20 cellular contexts compared by ENCODE assay signal in the genomic region with DNA sequence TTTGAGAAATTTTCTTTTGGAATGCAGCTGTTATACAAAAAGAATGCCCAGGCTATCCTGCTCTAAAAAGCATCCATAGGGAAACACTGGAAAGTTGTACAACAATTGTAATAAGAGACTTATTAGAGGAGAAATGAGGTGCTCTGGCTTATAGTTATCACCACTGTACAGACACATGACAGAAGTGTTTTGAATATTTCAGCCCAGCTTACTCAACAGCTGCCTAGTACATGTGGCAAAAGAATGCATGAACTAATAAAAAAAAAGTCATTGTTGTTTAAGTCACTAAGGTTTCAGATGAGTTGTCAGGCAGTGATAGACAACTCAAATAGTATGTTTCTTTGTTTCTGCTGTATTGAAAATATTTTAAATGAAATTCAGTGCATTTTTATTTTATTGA.
DNase-seq lines count a peak whose midpoint lies in the region; ATAC-seq, FAIRE-seq and TF ChIP-seq lines count a peak whose summit lies in the region.
"Had no signal": no experiment of that assay in that cellular context is flagged by ENCODE, and none has a peak within 500 bp of the region (broad histone marks: within the 10 kb centered on the region; RNA-seq: fewer than 3 reads in every experiment).

No MANE protein-coding gene starts in this region.

- intact Hi-C loops in CD4-positive, alpha-beta memory T cell (cut with micrococcal nuclease): no loop called here

- H3K4me3 Mint-ChIP-seq in CD4-positive, alpha-beta memory T cell: no peak overlapping the region
- H3K4me3 Mint-ChIP-seq: CD8-positive, alpha-beta T cell had no signal

- CTCF ChIA-PET in CD4-positive, alpha-beta memory T cell (lab: Charles Lee; ENCODE audit: partially characterized antibody): no interaction called here

- peak; percentile 3 for DNase-seq in EL
- peak; percentile 35 for DNase-seq in NCI-H526 treated with DMSO at 0.1 percent for 48 hours (lab: John Stamatoyannopoulos, UW)
- DNase-seq in fibroblast of the aortic adventitia (ENCODE audit: low read depth): peak; percentile 11
- DNase-seq in skeletal muscle cell (ENCODE audit: low read depth): peak; percentile 19
- DNase-seq in RCC 7860 (ENCODE audit: low spot score): no peak
- no peak for DNase-seq in GM10266 (ENCODE audit: extremely low spot score)
- no peak for DNase-seq in CD4-positive, alpha-beta memory T cell
- DNase-seq: BE2C; CD8-positive, alpha-beta T cell; DND-41; NCI-H1092; NCI-H226; NCI-H69; NK-92 treated with Interleukin-12 subunit alpha and Interleukin-12 subunit beta, amount 100 ng/mL, for 24 hours; OCI-M1; SJCRH30 had no signal

- H3K27ac Mint-ChIP-seq in CD4-positive, alpha-beta memory T cell: no peak overlapping the region
- H3K27ac Mint-ChIP-seq: CD8-positive, alpha-beta T cell had no signal

- no peaks in the 10 kb centered on the region for H3K36me3 Mint-ChIP-seq in CD4-positive, alpha-beta memory T cell
- H3K36me3 Mint-ChIP-seq: CD8-positive, alpha-beta T cell had no signal

- H3K4me1 ChIP-seq in CD4-positive, alpha-beta memory T cell (ENCODE audit: insufficient read depth, low read length): no peaks in the 10 kb centered on the region
- H3K4me1 ChIP-seq: BE2C, SJCRH30 had no signal

- no peaks in the 10 kb centered on the region for H3K36me3 ChIP-seq in CD4-positive, alpha-beta memory T cell (ENCODE audit: insufficient read depth, low read length)
- H3K36me3 ChIP-seq: BE2C, SJCRH30 had no signal

- no peaks in the 10 kb centered on the region for H3K4me1 Mint-ChIP-seq in CD4-positive, alpha-beta memory T cell

- no peak overlapping the region for H3K4me3 ChIP-seq in fibroblast of the aortic adventitia (ENCODE audit: low read depth, low read length)
- no peak overlapping the region for H3K4me3 ChIP-seq in skeletal muscle cell (ENCODE audit: low read depth, low read length)
- no peak overlapping the region for H3K4me3 ChIP-seq in CD4-positive, alpha-beta memory T cell (ENCODE audit: low read length in 2 of 2)
- H3K4me3 ChIP-seq: SJCRH30 had no signal

- no peaks in the 10 kb centered on the region for H3K27me3 Mint-ChIP-seq in CD4-positive, alpha-beta memory T cell

- TF ChIP-seq CTCF in fibroblast of the aortic adventitia (IDR thresholded peaks at IDR 0.05; ENCODE audit: insufficient read depth, low read length): no peak
- no peak for TF ChIP-seq CTCF in GM10266 (IDR thresholded peaks at IDR 0.05; ENCODE audit: control insufficient read depth, insufficient read depth, low read depth, missing control alignments)

- no peak overlapping the region for H3K27ac ChIP-seq in CD4-positive, alpha-beta memory T cell (ENCODE audit: low read depth, low read length)
- H3K27ac ChIP-seq: RWPE1, SJCRH30 had no signal

- peaks cover 0 to 12% (median 6%) of the 10 kb centered on the region in 8 donors for H3K9me3 Mint-ChIP-seq in CD4-positive, alpha-beta memory T cell

- no peak for ATAC-seq in HG03442 (IDR thresholded peaks at IDR 0.05; ENCODE audit: unreplicated experiment)
- ATAC-seq: CD8-positive, alpha-beta T cell had no signal

- H3K27me3 ChIP-seq in CD4-positive, alpha-beta memory T cell (ENCODE audit: insufficient read depth, low read length): no peaks in the 10 kb centered on the region
- H3K27me3 ChIP-seq: BE2C, SJCRH30 had no signal

- POLR2A ChIA-PET in CD4-positive, alpha-beta memory T cell (lab: Charles Lee; ENCODE audit: partially characterized antibody): no interaction called here

- FAIRE-seq in RCC 7860 (lab: Jason Lieb, UNC): no peak
- FAIRE-seq: GM18507, HTR-8/SVneo had no signal

- no peaks in the 10 kb centered on the region for H3K9me3 ChIP-seq in CD4-positive, alpha-beta memory T cell (ENCODE audit: control insufficient read depth in 1 of 2, low read length in 2 of 2)
- H3K9me3 ChIP-seq: BE2C, SJCRH30 had no signal

Comparison
In these comparisons a context has a peak if more than half of its experiments do, and no peak if none do; other contexts are left out.
1. DNase-seq: peak in EL (single experiment), NCI-H526 treated with DMSO at 0.1 percent for 48 hours (single experiment), fibroblast of the aortic adventitia (single experiment) and skeletal muscle cell (single experiment); none in RCC 7860 (single experiment), GM10266 (single experiment) and CD4-positive, alpha-beta memory T cell (0 of 5).